In the genomic region with DNA sequence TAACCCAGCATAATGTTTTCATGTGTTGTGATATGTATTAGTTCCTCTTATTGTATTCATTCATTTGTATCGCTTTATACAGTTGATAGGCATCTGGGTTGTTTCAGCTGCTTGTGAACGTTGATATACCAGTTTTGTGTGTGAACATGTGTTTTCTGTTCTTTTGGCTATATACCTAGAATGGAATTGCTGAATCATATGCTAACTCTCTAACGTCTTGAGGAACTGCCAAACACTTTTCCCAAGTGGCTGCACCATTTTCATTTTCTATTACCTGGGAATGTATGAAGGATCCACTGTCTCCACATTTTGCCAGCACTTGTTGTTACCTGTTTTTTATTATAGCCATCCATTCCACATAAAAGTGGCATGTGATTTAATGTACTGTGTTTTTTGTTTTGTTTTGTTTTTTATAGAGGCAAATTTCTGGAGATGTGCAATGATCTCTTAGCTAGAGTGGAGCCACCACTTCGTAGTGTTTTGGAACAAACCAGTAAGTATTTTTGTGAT, we compare ENCODE assay signal across 1 cellular context.
TF ChIP-seq lines count a peak whose summit lies in the region.

No MANE protein-coding gene starts in this region.

TF ChIP-seq in K562, 482 proteins besides CTCF, POLR2A, EP300 and RAD21 (continued from another document):
- TF ChIP-seq, protein P1, sequence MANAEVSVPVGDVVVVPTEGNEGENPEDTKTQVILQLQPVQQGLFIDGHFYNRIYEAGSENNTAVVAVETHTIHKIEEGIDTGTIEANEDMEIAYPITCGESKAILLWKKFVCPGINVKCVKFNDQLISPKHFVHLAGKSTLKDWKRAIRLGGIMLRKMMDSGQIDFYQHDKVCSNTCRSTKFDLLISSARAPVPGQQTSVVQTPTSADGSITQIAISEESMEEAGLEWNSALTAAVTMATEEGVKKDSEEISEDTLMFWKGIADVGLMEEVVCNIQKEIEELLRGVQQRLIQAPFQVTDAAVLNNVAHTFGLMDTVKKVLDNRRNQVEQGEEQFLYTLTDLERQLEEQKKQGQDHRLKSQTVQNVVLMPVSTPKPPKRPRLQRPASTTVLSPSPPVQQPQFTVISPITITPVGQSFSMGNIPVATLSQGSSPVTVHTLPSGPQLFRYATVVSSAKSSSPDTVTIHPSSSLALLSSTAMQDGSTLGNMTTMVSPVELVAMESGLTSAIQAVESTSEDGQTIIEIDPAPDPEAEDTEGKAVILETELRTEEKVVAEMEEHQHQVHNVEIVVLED (CRISPR knock-in tag; IDR thresholded peaks at IDR 0.05): no peak
- 0 out of 2 replicates have a peak, but pooled peaks have one; percentile 18 for TF ChIP-seq NFE2 (IDR thresholded peaks at IDR 0.05; ENCODE audit: low read depth)
- 0 out of 2 replicates have a peak, but pooled peaks have one; percentile 24 for TF ChIP-seq C11orf30 (IDR thresholded peaks at IDR 0.05; ENCODE audit: low read depth)
- no peak for TF ChIP-seq CSDE1 (IDR thresholded peaks at IDR 0.05)
- no peak for TF ChIP-seq MAFF (IDR thresholded peaks at IDR 0.05; ENCODE audit: low read length)
- TF ChIP-seq, protein P2, sequence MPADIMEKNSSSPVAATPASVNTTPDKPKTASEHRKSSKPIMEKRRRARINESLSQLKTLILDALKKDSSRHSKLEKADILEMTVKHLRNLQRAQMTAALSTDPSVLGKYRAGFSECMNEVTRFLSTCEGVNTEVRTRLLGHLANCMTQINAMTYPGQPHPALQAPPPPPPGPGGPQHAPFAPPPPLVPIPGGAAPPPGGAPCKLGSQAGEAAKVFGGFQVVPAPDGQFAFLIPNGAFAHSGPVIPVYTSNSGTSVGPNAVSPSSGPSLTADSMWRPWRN (IDR thresholded peaks at IDR 0.05; ENCODE audit: low read depth): no peak
